11 cellular contexts compared by ENCODE assay signal in the genomic region with DNA sequence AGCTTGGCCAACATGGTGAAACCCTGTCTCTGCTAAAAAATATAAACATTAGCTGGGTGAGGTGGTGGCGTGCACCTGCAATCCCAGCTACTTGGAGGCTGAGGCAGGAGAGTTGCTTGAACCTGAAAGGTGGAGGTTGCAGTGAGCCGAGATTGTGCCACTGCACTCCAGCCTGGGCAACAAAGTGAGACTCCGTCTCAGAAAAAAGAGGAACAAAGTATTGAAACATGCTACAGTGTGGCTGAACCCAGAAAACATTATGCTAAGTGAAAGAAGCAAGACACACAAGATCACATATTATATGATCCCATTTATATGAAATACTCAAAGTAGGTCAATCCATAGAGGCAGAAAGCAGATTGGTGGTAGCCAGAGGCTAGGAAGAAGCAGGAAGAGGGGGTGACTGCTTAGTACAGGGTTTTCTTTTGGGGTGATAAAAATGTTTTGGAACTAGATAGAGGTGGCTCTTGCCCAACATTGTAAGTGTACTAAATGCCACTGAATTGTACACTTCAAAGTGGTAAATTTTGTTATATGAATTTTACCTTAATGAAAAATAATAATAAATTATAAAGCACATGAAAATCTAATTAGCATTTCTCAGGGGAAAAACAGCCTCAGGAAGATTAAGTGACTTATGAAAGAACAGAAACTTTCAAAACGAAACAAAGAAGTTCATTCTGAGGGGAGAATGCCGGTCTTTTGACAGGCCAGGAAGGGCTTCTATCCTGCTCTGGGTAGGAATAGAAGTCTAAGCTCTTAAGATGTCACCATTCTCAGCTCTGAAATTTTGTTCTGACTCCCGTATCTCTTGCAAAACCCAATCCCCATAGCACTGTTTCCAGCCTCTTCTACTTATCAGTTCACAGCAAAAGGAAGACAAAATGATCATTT.
DNase-seq lines count a peak whose midpoint lies in the region; ATAC-seq, FAIRE-seq and TF ChIP-seq lines count a peak whose summit lies in the region.
"Had no signal": no experiment of that assay in that cellular context is flagged by ENCODE, and none has a peak within 500 bp of the region (broad histone marks: within the 10 kb centered on the region; RNA-seq: fewer than 3 reads in every experiment).

No MANE protein-coding gene starts in this region.

- peaks cover 36% of the 10 kb centered on the region for H3K27me3 Mint-ChIP-seq in activated CD8-positive, alpha-beta T cell treated with anti-CD3 and anti-CD28 coated beads for 36 hours

- CTCF ChIA-PET in HepG2 (lab: Yijun Ruan, JAX; ENCODE audit: low intra/inter-chr PET ratio, low total read pairs), result no interaction called here
- CTCF ChIA-PET in activated CD8-positive, alpha-beta T cell treated with anti-CD3 and anti-CD28 coated beads for 36 hours (lab: Charles Lee), result no interaction called here

- no peak for DNase-seq in right lobe of liver
- DNase-seq in HepG2 (ENCODE audit: low spot score), result no peak
- peak; percentile 88 for DNase-seq in MV-4-11 (lab: John Stamatoyannopoulos, UW)
- no peak for DNase-seq in upper lobe of right lung
- DNase-seq in DMS114 treated with DMSO at 0.1 percent for 48 hours (lab: John Stamatoyannopoulos, UW; ENCODE audit: unreplicated experiment), result no peak
- DNase-seq in NCI-H446 treated with DMSO at 0.1 percent for 48 hours (lab: John Stamatoyannopoulos, UW), result no peak
- no peak for DNase-seq in activated CD8-positive, alpha-beta T cell treated with anti-CD3 and anti-CD28 coated beads for 36 hours
- DNase-seq: H9, retina had no signal

- peaks cover 16% of the 10 kb centered on the region for H3K4me1 Mint-ChIP-seq in activated CD8-positive, alpha-beta T cell treated with anti-CD3 and anti-CD28 coated beads for 36 hours (ENCODE audit: low read depth)

- no peaks in the 10 kb centered on the region for H4K20me1 ChIP-seq in HepG2 (ENCODE audit: insufficient read depth, low read length)

- no peaks in the 10 kb centered on the region for H3K27me3 ChIP-seq in right lobe of liver
- H3K27me3 ChIP-seq in HepG2 (ENCODE audit: control insufficient read depth in 1 of 2, insufficient read depth in 2 of 2, low read length in 2 of 2), result peaks cover 0 to 16% of the 10 kb centered on the region in 2 experiments; a peak in 1 of 5 replicates
- H3K27me3 ChIP-seq in upper lobe of right lung, result peaks cover 21% of the 10 kb centered on the region

- no peak for TF ChIP-seq EP300 in HepG2 (IDR thresholded peaks at IDR 0.05; ENCODE audit: low read depth in 2 of 2, low read length in 2 of 2)
- no peak for TF ChIP-seq EP300 in HepG2 (CRISPR knock-in tag; IDR thresholded peaks at IDR 0.05; ENCODE audit: borderline replicate concordance)

- no peak for FAIRE-seq in HepG2 (lab: Jason Lieb, UNC)
- FAIRE-seq: colon had no signal

- no peak overlapping the region for H3K4me2 ChIP-seq in HepG2 (ENCODE audit: low read depth, low read length)

- H3K4me3 ChIP-seq in right lobe of liver (no peak overlapping the region), HepG2 (replicated peaks in 1 of 3; ENCODE audit: insufficient read depth in 1 of 3, low read depth in 2 of 3, low read length in 3 of 3) (no peak overlapping the region), upper lobe of right lung (no peak overlapping the region)

- TF ChIP-seq POLR2A in right lobe of liver (IDR thresholded peaks at IDR 0.05) (no peak), HepG2 (IDR thresholded peaks at IDR 0.05; ENCODE audit: insufficient read depth in 1 of 2, low read depth in 2 of 2, low read length in 2 of 2) (no peak)

- intact Hi-C loops in right lobe of liver (cut with DNase I), result no loop called here
- intact Hi-C loops in HepG2 (cut with micrococcal nuclease; ENCODE audit: unreplicated experiment), result no loop called here
- intact Hi-C loops in upper lobe of right lung (cut with DNase I), result no loop called here
- intact Hi-C loops in activated CD8-positive, alpha-beta T cell treated with anti-CD3 and anti-CD28 coated beads for 36 hours (cut with micrococcal nuclease), result no loop called here

- H2AFZ ChIP-seq in HepG2 (ENCODE audit: low read length), result no peak overlapping the region

- BruUV-seq in HepG2 (replicated peaks; lab: Mats Ljungman, UMichigan), result no TSS peak

- H3K79me2 ChIP-seq in HepG2 (ENCODE audit: insufficient read depth, low read length), result no peaks in the 10 kb centered on the region

- no peak overlapping the region for H3K27ac Mint-ChIP-seq in activated CD8-positive, alpha-beta T cell treated with anti-CD3 and anti-CD28 coated beads for 36 hours
- H3K27ac Mint-ChIP-seq: H9 had no signal

- H3K36me3 Mint-ChIP-seq in activated CD8-positive, alpha-beta T cell treated with anti-CD3 and anti-CD28 coated beads for 36 hours (ENCODE audit: low read depth), result no peaks in the 10 kb centered on the region

- H3K9me3 Mint-ChIP-seq in activated CD8-positive, alpha-beta T cell treated with anti-CD3 and anti-CD28 coated beads for 36 hours, result no peaks in the 10 kb centered on the region

- ATAC-seq in right lobe of liver (peak; percentile 28 to 66 (median 44)), HepG2 (no peak), HG02870 (IDR thresholded peaks at IDR 0.05; ENCODE audit: unreplicated experiment) (peak; percentile 80), upper lobe of right lung (peak; percentile 63)
- ATAC-seq in activated CD8-positive, alpha-beta T cell treated with anti-CD3 and anti-CD28 coated beads for 36 hours, result no peak

- TF ChIP-seq CTCF in right lobe of liver (IDR thresholded peaks at IDR 0.05) (no peak), HepG2 (CRISPR knock-in tag; IDR thresholded peaks at IDR 0.05) (no peak), upper lobe of right lung (IDR thresholded peaks at IDR 0.05) (no peak)
- TF ChIP-seq CTCF in activated CD8-positive, alpha-beta T cell treated with anti-CD3 and anti-CD28 coated beads for 36 hours (IDR thresholded peaks at IDR 0.05), result no peak

- no peaks in the 10 kb centered on the region for H3K9me3 ChIP-seq in right lobe of liver
- no peaks in the 10 kb centered on the region for H3K9me3 ChIP-seq in HepG2 (ENCODE audit: low read length)
- H3K9me3 ChIP-seq in upper lobe of right lung, result no peaks in the 10 kb centered on the region

- WGBS in right lobe of liver (ENCODE audit: insufficient coverage, low coverage, low lambda C conversion rate, missing lambda C conversion rate), result 50% methylated on average over 6 of the region's 6 CpGs
- WGBS in HepG2 (ENCODE audit: low lambda C conversion rate), result 22% methylated on average over 6 of the region's 6 CpGs

- H3K36me3 ChIP-seq in right lobe of liver (no peaks in the 10 kb centered on the region), HepG2 (replicated peaks in 1 of 2; ENCODE audit: control insufficient read depth in 1 of 2, insufficient read depth in 2 of 2, low read length in 2 of 2) (no peaks in the 10 kb centered on the region), upper lobe of right lung (no peaks in the 10 kb centered on the region)

- TF ChIP-seq RAD21 in HepG2 (CRISPR knock-in tag; IDR thresholded peaks at IDR 0.05), result no peak

- H3K27ac ChIP-seq in right lobe of liver (no peak overlapping the region), HepG2 (ENCODE audit: extremely low read length, insufficient read depth, low read length) (no peak overlapping the region), upper lobe of right lung (no peak overlapping the region)

- H3K4me3 Mint-ChIP-seq in activated CD8-positive, alpha-beta T cell treated with anti-CD3 and anti-CD28 coated beads for 36 hours, result no peak overlapping the region
- H3K4me3 Mint-ChIP-seq: H9 had no signal

- in situ Hi-C loops in HepG2 (cut with HindIII; ENCODE audit: extremely low pct_ligation_motif_present, low pct_unique_long_range_greater_than_20kb), result no loop called here

- no peak overlapping the region for H3K9ac ChIP-seq in HepG2 (ENCODE audit: insufficient read depth, low read depth, low read length)

- no peaks in the 10 kb centered on the region for H3K4me1 ChIP-seq in right lobe of liver
- no peaks in the 10 kb centered on the region for H3K4me1 ChIP-seq in HepG2 (ENCODE audit: insufficient read depth, low read length)
- no peaks in the 10 kb centered on the region for H3K4me1 ChIP-seq in upper lobe of right lung

- POLR2A ChIA-PET in HepG2 (lab: Yijun Ruan, JAX), result no interaction called here
- POLR2A ChIA-PET in activated CD8-positive, alpha-beta T cell treated with anti-CD3 and anti-CD28 coated beads for 36 hours (lab: Charles Lee), result no interaction called here

TF ChIP-seq in HepG2, 621 proteins besides CTCF, POLR2A, EP300 and RAD21 (continues in another document):
- TF ChIP-seq, protein P1, sequence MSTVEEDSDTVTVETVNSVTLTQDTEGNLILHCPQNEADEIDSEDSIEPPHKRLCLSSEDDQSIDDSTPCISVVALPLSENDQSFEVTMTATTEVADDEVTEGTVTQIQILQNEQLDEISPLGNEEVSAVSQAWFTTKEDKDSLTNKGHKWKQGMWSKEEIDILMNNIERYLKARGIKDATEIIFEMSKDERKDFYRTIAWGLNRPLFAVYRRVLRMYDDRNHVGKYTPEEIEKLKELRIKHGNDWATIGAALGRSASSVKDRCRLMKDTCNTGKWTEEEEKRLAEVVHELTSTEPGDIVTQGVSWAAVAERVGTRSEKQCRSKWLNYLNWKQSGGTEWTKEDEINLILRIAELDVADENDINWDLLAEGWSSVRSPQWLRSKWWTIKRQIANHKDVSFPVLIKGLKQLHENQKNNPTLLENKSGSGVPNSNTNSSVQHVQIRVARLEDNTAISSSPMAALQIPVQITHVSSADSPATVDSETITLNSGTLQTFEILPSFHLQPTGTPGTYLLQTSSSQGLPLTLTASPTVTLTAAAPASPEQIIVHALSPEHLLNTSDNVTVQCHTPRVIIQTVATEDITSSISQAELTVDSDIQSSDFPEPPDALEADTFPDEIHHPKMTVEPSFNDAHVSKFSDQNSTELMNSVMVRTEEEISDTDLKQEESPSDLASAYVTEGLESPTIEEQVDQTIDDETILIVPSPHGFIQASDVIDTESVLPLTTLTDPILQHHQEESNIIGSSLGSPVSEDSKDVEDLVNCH (CRISPR knock-in tag; IDR thresholded peaks at IDR 0.05), result no peak
- TF ChIP-seq TBX3 (IDR thresholded peaks at IDR 0.05; ENCODE audit: borderline replicate concordance) (no peak), CENPX (CRISPR knock-in tag; IDR thresholded peaks at IDR 0.05) (no peak)
- TF ChIP-seq, protein P2, sequence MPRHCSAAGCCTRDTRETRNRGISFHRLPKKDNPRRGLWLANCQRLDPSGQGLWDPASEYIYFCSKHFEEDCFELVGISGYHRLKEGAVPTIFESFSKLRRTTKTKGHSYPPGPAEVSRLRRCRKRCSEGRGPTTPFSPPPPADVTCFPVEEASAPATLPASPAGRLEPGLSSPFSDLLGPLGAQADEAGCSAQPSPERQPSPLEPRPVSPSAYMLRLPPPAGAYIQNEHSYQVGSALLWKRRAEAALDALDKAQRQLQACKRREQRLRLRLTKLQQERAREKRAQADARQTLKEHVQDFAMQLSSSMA (CRISPR knock-in tag; IDR thresholded peaks at IDR 0.05), result no peak

Comparison
In these comparisons a context has a peak if more than half of its experiments do, and no peak if none do; other contexts are left out.
1. ATAC-seq: peak in right lobe of liver (4 of 4), HG02870 (single experiment) and upper lobe of right lung (single experiment); none in HepG2 (single experiment) and activated CD8-positive, alpha-beta T cell treated with anti-CD3 and anti-CD28 coated beads for 36 hours (single experiment).